ENCODE assay signal across 15 cellular contexts in the genomic region with DNA sequence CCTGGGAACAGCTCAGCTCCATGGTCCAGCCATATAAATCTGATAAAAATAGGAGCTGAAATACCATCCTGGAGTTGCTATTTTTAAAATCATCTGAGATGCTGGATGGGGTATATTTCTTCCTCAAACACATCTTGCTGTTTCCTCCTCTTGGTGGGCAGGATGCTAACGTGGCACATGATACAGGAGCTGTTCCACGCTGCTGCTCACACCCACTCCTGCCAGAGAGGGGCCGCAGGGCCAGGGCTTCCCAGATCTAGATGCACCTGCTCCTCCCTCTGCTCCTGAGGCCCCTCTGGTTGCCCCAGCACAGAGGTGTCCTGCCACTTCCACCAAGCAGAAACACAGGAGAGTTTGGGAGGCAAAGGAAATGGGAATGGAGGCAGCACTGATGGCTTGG. TPM values are rescaled to one million over a fixed set of nuclear protein-coding genes. Genes with fewer than 3 reads are reported as not detected.
DNase-seq lines count a peak whose midpoint lies in the region; ATAC-seq and TF ChIP-seq lines count a peak whose summit lies in the region.
"Had no signal": no experiment of that assay in that cellular context is flagged by ENCODE, and none has a peak within 500 bp of the region (broad histone marks: within the 10 kb centered on the region; RNA-seq: fewer than 3 reads in every experiment).

No MANE protein-coding gene starts in this region.

- peaks cover 28% of the 10 kb centered on the region for H4K20me1 ChIP-seq in DND-41 (ENCODE audit: insufficient read depth, low read length)

- H3K4me1 Mint-ChIP-seq in activated naive CD8-positive, alpha-beta T cell treated with anti-CD3 and anti-CD28 coated beads, Interleukin-2, amount 50 U/mL, for 24 hours, result peaks cover 45% of the 10 kb centered on the region
- peaks cover 56 to 70% of the 10 kb centered on the region in 2 donors for H3K4me1 Mint-ChIP-seq in natural killer cell

- H3K9ac ChIP-seq in DND-41 (ENCODE audit: low read depth, low read length), result peak overlapping the region; percentile 35

- H3K27me3 Mint-ChIP-seq in activated naive CD8-positive, alpha-beta T cell treated with anti-CD3 and anti-CD28 coated beads, Interleukin-2, amount 50 U/mL, for 24 hours, result no peaks in the 10 kb centered on the region
- H3K27me3 Mint-ChIP-seq in natural killer cell (ENCODE audit: low read depth in 2 of 2), result no peaks in the 10 kb centered on the region
- H3K27me3 Mint-ChIP-seq: stimulated activated naive CD8-positive, alpha-beta T cell treated with anti-CD3 and anti-CD28 coated beads, Interleukin-15, Interleukin-2, amounts not matched to agents 100 ng/mL and 50 ng/mL, for 24 hours had no signal

- DNase-seq in AG04450 (ENCODE audit: low read depth, low spot score) (no peak), DND-41 (no peak), natural killer cell (no peak), amniotic stem cell (lab: John Stamatoyannopoulos, UW) (no peak), left colon (no peak)
- DNase-seq in activated naive CD8-positive, alpha-beta T cell treated with anti-CD3 and anti-CD28 coated beads, Interleukin-2, amount 50 U/mL, for 24 hours, result no peak
- no peak for DNase-seq in activated CD4-positive, CD25-positive, alpha-beta regulatory T cell treated with anti-CD3 and anti-CD28 coated beads, Interleukin-2, amount 50 U/mL, for 72 hours
- DNase-seq: activated T-cell treated with anti-CD3 and anti-CD28 coated beads, Interleukin-2, amount 50 U/mL, for 4 hours; NCI-H1436; NCI-H524 treated with DMSO at 0.1 percent for 48 hours; retina; stimulated activated CD4-positive, alpha-beta T cell treated with anti-CD3 and anti-CD28 coated beads, Interleukin-4, amount 100 ng/mL, for 4 hours had no signal

- H3K9me3 ChIP-seq in AG04450 (ENCODE audit: control insufficient read depth, insufficient read depth, low read length) (no peaks in the 10 kb centered on the region; the same call in 1 of the 2 replicates), DND-41 (ENCODE audit: insufficient read depth, low read length, severe bottlenecking) (no peaks in the 10 kb centered on the region)

- POLR2A ChIA-PET in AG04450 (lab: Yijun Ruan, JAX), result no interaction called here

- peaks cover 59% of the 10 kb centered on the region for H3K4me1 ChIP-seq in DND-41 (ENCODE audit: insufficient read depth, low read length)

- peak overlapping the region; percentile 11 for H3K27ac ChIP-seq in AG04450 (ENCODE audit: low read depth, low read length)
- peak overlapping the region; percentile 66 for H3K27ac ChIP-seq in DND-41 (ENCODE audit: low read length)
- H3K27ac ChIP-seq: VCaP had no signal

- H2AFZ ChIP-seq in DND-41 (ENCODE audit: low read depth, low read length), result no peak overlapping the region

- H3K79me2 ChIP-seq in DND-41 (ENCODE audit: insufficient read depth, low read length), result peaks cover 91% of the 10 kb centered on the region

- intact Hi-C loops in natural killer cell (cut with micrococcal nuclease) (loop anchor here (2.0 kb wide), 1 partner anchor 23 kb away; no protein-coding TSS in a partner anchor), left colon (cut with DNase I, micrococcal nuclease) (no loop called here)

- no peak overlapping the region for H3K4me3 Mint-ChIP-seq in activated naive CD8-positive, alpha-beta T cell treated with anti-CD3 and anti-CD28 coated beads, Interleukin-2, amount 50 U/mL, for 24 hours
- peak overlapping the region; percentile 71 for H3K4me3 Mint-ChIP-seq in natural killer cell
- H3K4me3 Mint-ChIP-seq: activated T-cell treated with anti-CD3 and anti-CD28 coated beads, Interleukin-2, amount 50 U/mL, for 4 hours had no signal

- H3K36me3 ChIP-seq in DND-41 (ENCODE audit: insufficient read depth, low read length), result peaks cover 42% of the 10 kb centered on the region

- H3K4me3 ChIP-seq in AG04450 (ENCODE audit: low read depth, low read length) (no peak overlapping the region), DND-41 (ENCODE audit: low read depth in 1 of 2, low read length in 2 of 2) (peak overlapping the region in 1 of 2 experiments; percentile 42; a peak in 2 of 4 replicates)

- H3K27me3 ChIP-seq in AG04450 (ENCODE audit: control insufficient read depth, insufficient read depth, low read length), result no peaks in the 10 kb centered on the region
- no peaks in the 10 kb centered on the region for H3K27me3 ChIP-seq in DND-41 (ENCODE audit: insufficient read depth, low read length, poor library complexity)

- CTCF ChIA-PET in AG04450 (lab: Charles Lee), result interaction anchor here (0.6 to 1.0 kb wide), 2 partner anchors 10 to 129 kb away, joined by 4 read pairs; no protein-coding TSS in a partner anchor

- peak overlapping the region; percentile 80 for H3K27ac Mint-ChIP-seq in activated naive CD8-positive, alpha-beta T cell treated with anti-CD3 and anti-CD28 coated beads, Interleukin-2, amount 50 U/mL, for 24 hours
- H3K27ac Mint-ChIP-seq in natural killer cell, result peak overlapping the region; percentile 91 to 96

- H3K36me3 Mint-ChIP-seq in activated naive CD8-positive, alpha-beta T cell treated with anti-CD3 and anti-CD28 coated beads, Interleukin-2, amount 50 U/mL, for 24 hours (ENCODE audit: low read depth), result peaks cover 4% of the 10 kb centered on the region
- no peaks in the 10 kb centered on the region for H3K36me3 Mint-ChIP-seq in natural killer cell

- no peaks in the 10 kb centered on the region for H3K9me3 Mint-ChIP-seq in activated naive CD8-positive, alpha-beta T cell treated with anti-CD3 and anti-CD28 coated beads, Interleukin-2, amount 50 U/mL, for 24 hours
- H3K9me3 Mint-ChIP-seq in natural killer cell, result no peaks in the 10 kb centered on the region
- H3K9me3 Mint-ChIP-seq: activated T-cell treated with anti-CD3 and anti-CD28 coated beads, Interleukin-2, amount 50 U/mL, for 4 hours; CD8-positive, alpha-beta memory T cell; stimulated activated naive CD8-positive, alpha-beta T cell treated with anti-CD3 and anti-CD28 coated beads, Interleukin-15, Interleukin-2, amounts not matched to agents 100 ng/mL and 50 ng/mL, for 24 hours had no signal

- ATAC-seq in DND-41 (ENCODE audit: insufficient read depth, low read depth) (no peak), natural killer cell (no peak), left colon (no peak)
- ATAC-seq in activated naive CD8-positive, alpha-beta T cell treated with anti-CD3 and anti-CD28 coated beads, Interleukin-2, amount 50 U/mL, for 24 hours, result no peak
- ATAC-seq: activated T-cell treated with anti-CD3 and anti-CD28 coated beads, Interleukin-2, amount 50 U/mL, for 4 hours had no signal

- TF ChIP-seq CTCF in AG04450 (IDR thresholded peaks at IDR 0.05; ENCODE audit: low read depth, low read length), result no peak
- TF ChIP-seq CTCF in DND-41 (IDR thresholded peaks at IDR 0.05; ENCODE audit: borderline replicate concordance, extremely low read depth, low read length, poor library complexity, severe bottlenecking), result no peak
- no peak for TF ChIP-seq CTCF in natural killer cell (IDR thresholded peaks at IDR 0.05)

- H3K4me2 ChIP-seq in DND-41 (ENCODE audit: insufficient read depth, low read length), result peak overlapping the region; percentile 63

RNA-seq across cellular contexts. Expression of a gene that starts 3.3 kb away (rescaled TPM):
- 13.1 and 15.3 TPM in 2 replicates for polyA plus RNA-seq in AG04450 (2011; rRNA removed)
- polyA minus RNA-seq in AG04450 (2011; rRNA and poly(A)+ RNA removed), result 15.7 and 19.3 TPM in 2 replicates
- total RNA-seq in natural killer cell (10 to 100 TPM; 43.3 to 57.6 (median 47.3) TPM), left colon (100 to 1,000 TPM; 181 to 536 TPM)

RNA-seq across cellular contexts. Expression of a gene that starts 48.3 kb away (rescaled TPM):
- polyA plus RNA-seq in AG04450 (2011; rRNA removed), result 20.4 and 24.3 TPM in 2 replicates
- polyA minus RNA-seq in AG04450 (2011; rRNA and poly(A)+ RNA removed), result 13.2 and 13.9 TPM in 2 replicates
- total RNA-seq in natural killer cell, result 10 to 100 TPM; 20.1 to 25.8 (median 23.1) TPM
- 10 to 100 TPM; 10.9 to 21.9 TPM for total RNA-seq in left colon
